ENCODE assay signal across 15 cellular contexts in the genomic region with DNA sequence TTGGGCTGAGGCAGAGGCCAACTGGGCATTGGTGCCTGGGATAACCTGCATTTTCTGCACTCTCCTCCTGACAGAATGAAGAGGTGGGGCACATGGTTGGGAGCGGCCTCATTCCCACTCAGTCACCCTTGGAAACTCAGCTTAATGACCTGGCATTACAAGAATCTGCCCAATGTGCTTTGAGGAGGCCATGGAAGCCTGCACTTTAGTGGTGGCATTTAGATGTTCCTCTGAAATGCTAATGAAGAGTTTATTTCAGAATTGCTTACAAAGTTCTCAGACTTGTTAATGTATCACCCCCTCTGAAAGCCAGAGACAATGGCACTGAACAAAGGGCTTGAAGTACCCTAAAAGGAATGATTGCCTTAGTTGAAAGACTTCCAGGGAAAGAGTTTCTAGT.
DNase-seq lines count a peak whose midpoint lies in the region; ATAC-seq and TF ChIP-seq lines count a peak whose summit lies in the region.
"Had no signal": no experiment of that assay in that cellular context is flagged by ENCODE, and none has a peak within 500 bp of the region (broad histone marks: within the 10 kb centered on the region; RNA-seq: fewer than 3 reads in every experiment).

No MANE protein-coding gene starts in this region.

- H2BK15ac ChIP-seq in neuronal stem cell (ENCODE audit: low read length): no peak overlapping the region

- POLR2A ChIA-PET in WTC11 (lab: Charles Lee): interaction anchor here (1.1 kb wide), 1 partner anchor 87 kb away, joined by 6 read pairs; no protein-coding TSS in a partner anchor
- POLR2A ChIA-PET in MCF 10A (lab: Yijun Ruan, JAX): no interaction called here

- peak; percentile 82 for DNase-seq in GM23338 (ENCODE audit: low spot score)
- peak; percentile 38 for DNase-seq in WTC11 (ENCODE audit: low spot score)
- peak; percentile 55 for DNase-seq in iPS DF 6.9 (ENCODE audit: low read depth, low spot score)
- DNase-seq in neuronal stem cell (ENCODE audit: low spot score): no peak
- DNase-seq in heart right ventricle: no peak
- DNase-seq in H4 (ENCODE audit: low spot score): no peak
- no peak for DNase-seq in MCF 10A (ENCODE audit: unreplicated experiment)
- DNase-seq: CD8-positive, alpha-beta T cell; DMS79 treated with DMSO at 0.1 percent for 48 hours; MV-4-11; NCI-H1417; NCI-H2029 treated with DMSO at 0.1 percent for 48 hours; NCI-H748 treated with DMSO at 0.1 percent for 48 hours; PC-3 had no signal

- no peaks in the 10 kb centered on the region for H4K20me1 ChIP-seq in GM23338 (replicated peaks; ENCODE audit: insufficient read depth)

- no peak overlapping the region for H4K8ac ChIP-seq in neuronal stem cell (ENCODE audit: low read depth, low read length)

- H2AFZ ChIP-seq in GM23338: no peak overlapping the region
- H2AFZ ChIP-seq in neuronal stem cell (ENCODE audit: low read length): peak overlapping the region; percentile 20

- no peak overlapping the region for H3K9ac ChIP-seq in neuronal stem cell (ENCODE audit: low read depth, low read length, poor library complexity)

- H3K27me3 Mint-ChIP-seq in GM23338 (ENCODE audit: insufficient read depth, low read depth, poor library complexity) (peaks cover 10% of the 10 kb centered on the region), WTC11 (ENCODE audit: low read depth) (peaks cover 47% of the 10 kb centered on the region), MCF 10A (ENCODE audit: insufficient read depth, unreplicated experiment) (peaks cover 64% of the 10 kb centered on the region)

- H3K9me3 ChIP-seq in iPS DF 6.9 (ENCODE audit: control insufficient read depth, insufficient read depth, low read length) (no peaks in the 10 kb centered on the region), neuronal stem cell (replicated peaks in 1 of 2; ENCODE audit: control insufficient read depth in 2 of 2, insufficient read depth in 1 of 2, low read depth in 1 of 2, low read length in 2 of 2) (peaks cover 0 to 5% of the 10 kb centered on the region in 2 donors), heart right ventricle (no peaks in the 10 kb centered on the region)

- H3K4me3 Mint-ChIP-seq in GM23338 (no peak overlapping the region), WTC11 (no peak overlapping the region; the same call in 1 of the 2 replicates), MCF 10A (ENCODE audit: unreplicated experiment) (no peak overlapping the region)
- H3K4me3 Mint-ChIP-seq: CD8-positive, alpha-beta T cell had no signal

- H2BK120ac ChIP-seq in neuronal stem cell (ENCODE audit: low read depth, low read length): no peak overlapping the region

- H3K9me3 Mint-ChIP-seq in GM23338: peaks cover 2% of the 10 kb centered on the region; the same call in 1 of the 3 replicates
- peaks cover 5% of the 10 kb centered on the region; the same call in 1 of the 2 replicates for H3K9me3 Mint-ChIP-seq in WTC11
- H3K9me3 Mint-ChIP-seq in MCF 10A (ENCODE audit: unreplicated experiment): peaks cover 7% of the 10 kb centered on the region

- H3K4me2 ChIP-seq in GM23338: peak overlapping the region; percentile 15; the same call in 1 of the 2 replicates
- no peak overlapping the region for H3K4me2 ChIP-seq in neuronal stem cell (ENCODE audit: insufficient read depth, low read length, poor library complexity, severe bottlenecking)

- H3K9me2 ChIP-seq in GM23338 (ENCODE audit: insufficient read depth): peaks cover 4% of the 10 kb centered on the region; the same call in 1 of the 2 replicates

- peak; percentile 96 for ATAC-seq in GM23338
- peak; percentile 98 for ATAC-seq in WTC11
- no peak for ATAC-seq in heart right ventricle
- ATAC-seq in HG03045 (IDR thresholded peaks at IDR 0.05; ENCODE audit: unreplicated experiment): no peak
- ATAC-seq: CD8-positive, alpha-beta T cell; PC-3 had no signal

- intact Hi-C loops in heart right ventricle (cut with DNase I): no loop called here
- intact Hi-C loops in MCF 10A (cut with micrococcal nuclease): no loop called here

- 0 out of 2 replicates have a peak, but pooled peaks cover 3% of the 10 kb centered on the region for H3F3A ChIP-seq in GM23338 (replicated peaks; ENCODE audit: low read depth)

- H3K36me3 Mint-ChIP-seq in GM23338 (ENCODE audit: low read depth): no peaks in the 10 kb centered on the region
- H3K36me3 Mint-ChIP-seq in WTC11: no peaks in the 10 kb centered on the region
- no peaks in the 10 kb centered on the region for H3K36me3 Mint-ChIP-seq in MCF 10A (ENCODE audit: insufficient read depth, unreplicated experiment)

- no peaks in the 10 kb centered on the region for H3K79me2 ChIP-seq in GM23338 (replicated peaks; ENCODE audit: insufficient read depth)

- no peak overlapping the region for H3K27ac Mint-ChIP-seq in GM23338
- no peak overlapping the region for H3K27ac Mint-ChIP-seq in WTC11
- H3K27ac Mint-ChIP-seq in MCF 10A (ENCODE audit: low read depth, unreplicated experiment): no peak overlapping the region

- no CpG with 5 or more reads among the region's 1 CpG for WGBS in iPS DF 6.9 (ENCODE audit: insufficient coverage, insufficient read length)
- WGBS in neuronal stem cell (ENCODE audit: extremely low coverage in 2 of 2, insufficient read length in 2 of 2, insufficient replicate concordance in 1 of 2), 2 donors: no CpG with 5 or more reads among the region's 1 CpG
- WGBS in heart right ventricle, 2 donors: 78 to 92% methylated on average over 1 of the region's 1 CpG

- H2BK12ac ChIP-seq in neuronal stem cell (ENCODE audit: low read length): no peak overlapping the region

- CTCF ChIA-PET in WTC11 (lab: Charles Lee): interaction anchor here (1.4 to 1.5 kb wide), 2 partner anchors 20 to 94 kb away, joined by 3 to 4 read pairs; no protein-coding TSS in a partner anchor
- CTCF ChIA-PET in MCF 10A (lab: Yijun Ruan, JAX): interaction anchor here (0.6 to 0.7 kb wide), 2 partner anchors 305 to 1908 kb away, joined by 3 read pairs; no protein-coding TSS in a partner anchor

- no peak overlapping the region for H3K18ac ChIP-seq in neuronal stem cell (ENCODE audit: low read length)

- H3K27me3 ChIP-seq in GM23338 (ENCODE audit: insufficient read depth): peaks cover 36% of the 10 kb centered on the region
- H3K27me3 ChIP-seq in iPS DF 6.9 (ENCODE audit: control insufficient read depth, insufficient read depth, low read length): no peaks in the 10 kb centered on the region
- H3K27me3 ChIP-seq in neuronal stem cell (ENCODE audit: control insufficient read depth in 3 of 3, insufficient read depth in 3 of 3, low read depth in 1 of 3, low read length in 3 of 3): no peaks in the 10 kb centered on the region
- H3K27me3 ChIP-seq in heart right ventricle: peaks cover 0 to 26% (median 5%) of the 10 kb centered on the region in 7 donors

- no TSS peak for BruUV-seq in MCF 10A (replicated peaks; lab: Mats Ljungman, UMichigan)

- H3K4ac ChIP-seq in neuronal stem cell (ENCODE audit: low read length): no peak overlapping the region

- no peak overlapping the region for H2BK5ac ChIP-seq in neuronal stem cell (ENCODE audit: low read length)

- no peak overlapping the region for H2AK5ac ChIP-seq in neuronal stem cell (ENCODE audit: low read depth, low read length)

- TF ChIP-seq CTCF in GM23338 (conservative IDR thresholded peaks at IDR 0.05; ENCODE audit: low read depth in 2 of 2) (no peak), WTC11 (IDR thresholded peaks at IDR 0.05) (no peak), heart right ventricle (IDR thresholded peaks at IDR 0.05) (no peak), MCF 10A (IDR thresholded peaks at IDR 0.05; ENCODE audit: unreplicated experiment) (no peak)

- H4K91ac ChIP-seq in neuronal stem cell (ENCODE audit: low read depth, low read length, poor library complexity): no peak overlapping the region

- H3K4me1 Mint-ChIP-seq in GM23338 (peaks cover 29% of the 10 kb centered on the region), WTC11 (peaks cover 37% of the 10 kb centered on the region), MCF 10A (ENCODE audit: insufficient read depth, unreplicated experiment) (no peaks in the 10 kb centered on the region)

- H3K79me1 ChIP-seq in neuronal stem cell (ENCODE audit: low read depth, low read length): no peaks in the 10 kb centered on the region

- peaks cover 28% of the 10 kb centered on the region for H3K4me1 ChIP-seq in GM23338 (ENCODE audit: insufficient read depth)
- peaks cover 4% of the 10 kb centered on the region; the same call in 1 of the 2 replicates for H3K4me1 ChIP-seq in iPS DF 6.9 (ENCODE audit: control insufficient read depth, insufficient read depth, low read length)
- peaks cover 0 to 14% of the 10 kb centered on the region in 2 donors for H3K4me1 ChIP-seq in neuronal stem cell (ENCODE audit: control insufficient read depth in 2 of 2, insufficient read depth in 1 of 2, low read depth in 1 of 2, low read length in 2 of 2)
- H3K4me1 ChIP-seq in heart right ventricle: peaks cover 0 to 14% (median 0%) of the 10 kb centered on the region in 9 donors

- no peak overlapping the region for H3K14ac ChIP-seq in neuronal stem cell (ENCODE audit: low read length)

- H3K4me3 ChIP-seq in GM23338 (no peak overlapping the region), iPS DF 6.9 (ENCODE audit: low read length) (no peak overlapping the region), neuronal stem cell (ENCODE audit: low read length in 2 of 2) (no peak overlapping the region), heart right ventricle (no peak overlapping the region)

- no peak overlapping the region for H3K27ac ChIP-seq in GM23338 (ENCODE audit: low read depth)
- H3K27ac ChIP-seq in iPS DF 6.9 (ENCODE audit: low read length): no peak overlapping the region
- no peak overlapping the region for H3K27ac ChIP-seq in neuronal stem cell (replicated peaks; ENCODE audit: low read length)
- H3K27ac ChIP-seq in heart right ventricle: no peak overlapping the region

- no peaks in the 10 kb centered on the region for H3K36me3 ChIP-seq in GM23338 (ENCODE audit: insufficient read depth)
- no peaks in the 10 kb centered on the region for H3K36me3 ChIP-seq in iPS DF 6.9 (ENCODE audit: control insufficient read depth, insufficient read depth, low read length)
- no peaks in the 10 kb centered on the region for H3K36me3 ChIP-seq in neuronal stem cell (replicated peaks in 1 of 2; ENCODE audit: control insufficient read depth in 2 of 2, insufficient read depth in 2 of 2, low read length in 2 of 2)
- no peaks in the 10 kb centered on the region for H3K36me3 ChIP-seq in heart right ventricle

- no peak overlapping the region for H3K23ac ChIP-seq in neuronal stem cell (ENCODE audit: low read depth, low read length, poor library complexity)

TF ChIP-seq in GM23338, 12 proteins besides CTCF, POLR2A, EP300 and RAD21 (continues in another document):
- TF ChIP-seq STAT1 (IDR thresholded peaks at IDR 0.05; ENCODE audit: unreplicated experiment): no peak

TF ChIP-seq in WTC11, 78 proteins besides CTCF, POLR2A, EP300 and RAD21 (continues in another document):
- TF ChIP-seq, protein P1, sequence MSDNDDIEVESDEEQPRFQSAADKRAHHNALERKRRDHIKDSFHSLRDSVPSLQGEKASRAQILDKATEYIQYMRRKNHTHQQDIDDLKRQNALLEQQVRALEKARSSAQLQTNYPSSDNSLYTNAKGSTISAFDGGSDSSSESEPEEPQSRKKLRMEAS (CRISPR knock-in tag; IDR thresholded peaks at IDR 0.05): peak; percentile 25; the same call in 1 of the 2 replicates

Comparison
In these comparisons a context has a peak if more than half of its experiments do, and no peak if none do; other contexts are left out.
1. ATAC-seq: peak in GM23338 (single experiment) and WTC11 (single experiment); none in heart right ventricle (0 of 8) and HG03045 (single experiment).
2. DNase-seq: peak in GM23338 (single experiment), WTC11 (single experiment) and iPS DF 6.9 (single experiment); none in neuronal stem cell (single experiment), heart right ventricle (0 of 2), H4 (single experiment) and MCF 10A (single experiment).